12 cellular contexts compared by ENCODE assay signal in genomic region chr19:8154014-8154413, GRCh38. TPM values are rescaled to one million over a fixed set of nuclear protein-coding genes. Genes with fewer than 3 reads are reported as not detected.
DNase-seq lines count a peak whose midpoint lies in the region; ATAC-seq and TF ChIP-seq lines count a peak whose summit lies in the region.
"Not testable (repeated sequence)": the region's sequence is repeated elsewhere in the genome, so short reads cannot be mapped to it uniquely, and the experiment has no call there.
"Had no signal": no experiment of that assay in that cellular context is flagged by ENCODE, and none has a peak within 500 bp of the region (broad histone marks: within the 10 kb centered on the region; RNA-seq: fewer than 3 reads in every experiment).

No MANE protein-coding gene starts in this region.

- TF ChIP-seq CTCF in 22Rv1 (IDR thresholded peaks at IDR 0.05) (peak; percentile 47), GM12872 (IDR thresholded peaks at IDR 0.05; ENCODE audit: insufficient read depth, low read depth, low read length) (peak; percentile 40; the same call in 2 of the 3 replicates), retinal pigment epithelial cell (conservative IDR thresholded peaks at IDR 0.05; ENCODE audit: low read depth, low read length) (peak; percentile 7)

- POLR2A ChIA-PET in activated CD4-positive, alpha-beta memory T cell treated with anti-CD3 and anti-CD28 coated beads, Interleukin-2, amount 10 ng/mL, durations not matched to agents 7 days and 5 days (lab: Charles Lee) = not testable (repeated sequence)

- H3K27ac ChIP-seq in 22Rv1; Karpas-422 (ENCODE audit: low read length): not testable (repeated sequence)

- not testable (repeated sequence) for H3K9me3 Mint-ChIP-seq in activated CD4-positive, alpha-beta memory T cell treated with anti-CD3 and anti-CD28 coated beads, Interleukin-2, amount 10 ng/mL, durations not matched to agents 7 days and 5 days; activated naive CD8-positive, alpha-beta T cell treated with anti-CD3 and anti-CD28 coated beads, Interleukin-2, amount 50 U/mL, for 24 hours

- H3K4me1 ChIP-seq in Karpas-422 (ENCODE audit: low read length) = not testable (repeated sequence)

- H3K27ac Mint-ChIP-seq in activated CD4-positive, alpha-beta memory T cell treated with anti-CD3 and anti-CD28 coated beads, Interleukin-2, amount 10 ng/mL, durations not matched to agents 7 days and 5 days; activated naive CD8-positive, alpha-beta T cell treated with anti-CD3 and anti-CD28 coated beads, Interleukin-2, amount 50 U/mL, for 24 hours: not testable (repeated sequence)

- H3K4me3 ChIP-seq in Karpas-422 (ENCODE audit: low read length); retinal pigment epithelial cell (ENCODE audit: low read length): not testable (repeated sequence)

- H3K36me3 ChIP-seq in Karpas-422 (ENCODE audit: insufficient read depth, low read length) = not testable (repeated sequence)

- not testable (repeated sequence) for H3K4me1 Mint-ChIP-seq in activated CD4-positive, alpha-beta memory T cell treated with anti-CD3 and anti-CD28 coated beads, Interleukin-2, amount 10 ng/mL, durations not matched to agents 7 days and 5 days; activated naive CD8-positive, alpha-beta T cell treated with anti-CD3 and anti-CD28 coated beads, Interleukin-2, amount 50 U/mL, for 24 hours

- not testable (repeated sequence) for H3K36me3 Mint-ChIP-seq in activated CD4-positive, alpha-beta memory T cell treated with anti-CD3 and anti-CD28 coated beads, Interleukin-2, amount 10 ng/mL, durations not matched to agents 7 days and 5 days (ENCODE audit: low read depth); activated naive CD8-positive, alpha-beta T cell treated with anti-CD3 and anti-CD28 coated beads, Interleukin-2, amount 50 U/mL, for 24 hours (ENCODE audit: low read depth)

- peaks cover 44% of the 10 kb centered on the region for H3K27me3 Mint-ChIP-seq in activated CD4-positive, alpha-beta memory T cell treated with anti-CD3 and anti-CD28 coated beads, Interleukin-2, amount 10 ng/mL, durations not matched to agents 7 days and 5 days
- H3K27me3 Mint-ChIP-seq in activated naive CD8-positive, alpha-beta T cell treated with anti-CD3 and anti-CD28 coated beads, Interleukin-2, amount 50 U/mL, for 24 hours = peaks cover 52% of the 10 kb centered on the region

- not testable (repeated sequence) for H4K20me1 ChIP-seq in Karpas-422 (ENCODE audit: insufficient read depth, low read depth, low read length)

- ATAC-seq in activated naive CD8-positive, alpha-beta T cell treated with anti-CD3 and anti-CD28 coated beads, Interleukin-2, amount 50 U/mL, for 24 hours = not testable (repeated sequence)

- H3K27me3 ChIP-seq in Karpas-422 (ENCODE audit: low read length) = not testable (repeated sequence)

- CTCF ChIA-PET in activated CD4-positive, alpha-beta memory T cell treated with anti-CD3 and anti-CD28 coated beads, Interleukin-2, amount 10 ng/mL, durations not matched to agents 7 days and 5 days (lab: Charles Lee) = interaction anchor here (0.7 kb wide), 3 partner anchors 209 to 448 kb away, joined by 3 read pairs; no protein-coding TSS in a partner anchor

- H3K4me2 ChIP-seq in Karpas-422 (ENCODE audit: low read depth, low read length, poor library complexity, severe bottlenecking) = not testable (repeated sequence)

- not testable (repeated sequence) for H3K9me2 ChIP-seq in Karpas-422 (replicated peaks; ENCODE audit: insufficient read depth, low read length)

- H3K9me3 ChIP-seq in Karpas-422 (ENCODE audit: low read length) = not testable (repeated sequence)

- peak; percentile 70 for DNase-seq in Karpas-422
- peak; percentile 61 for DNase-seq in RPMI8226
- DNase-seq in activated CD4-positive, alpha-beta memory T cell treated with anti-CD3 and anti-CD28 coated beads, Interleukin-2, amount 10 ng/mL, durations not matched to agents 7 days and 5 days = peak; percentile 26
- peak; percentile 33 for DNase-seq in activated naive CD8-positive, alpha-beta T cell treated with anti-CD3 and anti-CD28 coated beads, Interleukin-2, amount 50 U/mL, for 24 hours
- peak; percentile 12 for DNase-seq in germinal center (ENCODE audit: low spot score)
- not testable (repeated sequence) for DNase-seq in retinal pigment epithelial cell (ENCODE audit: low read depth)

- H3K9ac ChIP-seq in Karpas-422 (ENCODE audit: low read length) = not testable (repeated sequence)

- H3K79me2 ChIP-seq in Karpas-422 (ENCODE audit: low read length) = not testable (repeated sequence)

- not testable (repeated sequence) for H3K4me3 Mint-ChIP-seq in activated CD4-positive, alpha-beta memory T cell treated with anti-CD3 and anti-CD28 coated beads, Interleukin-2, amount 10 ng/mL, durations not matched to agents 7 days and 5 days; activated naive CD8-positive, alpha-beta T cell treated with anti-CD3 and anti-CD28 coated beads, Interleukin-2, amount 50 U/mL, for 24 hours

- not testable (repeated sequence) for H2AFZ ChIP-seq in Karpas-422 (ENCODE audit: low read length)

RNA-seq across cellular contexts. Expression of gene FBN3, which starts 4.6 kb away (rescaled TPM):
- total RNA-seq in Karpas-422 (2014; rRNA removed; shearing (Covaris generic); ENCODE audit: low replicate concordance) = not detected in 2 replicates
- not detected for total RNA-seq in activated CD4-positive, alpha-beta memory T cell treated with anti-CD3 and anti-CD28 coated beads, Interleukin-2, amount 10 ng/mL, durations not matched to agents 7 days and 5 days
- total RNA-seq: MCF 10A, posterior vena cava, RPMI7951, thoracic aorta had no signal

RNA-seq across cellular contexts. Expression of gene CERS4, which starts 55.2 kb away (rescaled TPM):
- total RNA-seq in Karpas-422 (2014; rRNA removed; shearing (Covaris generic); ENCODE audit: low replicate concordance) = 66.3 and 105 TPM in 2 replicates
- total RNA-seq in activated CD4-positive, alpha-beta memory T cell treated with anti-CD3 and anti-CD28 coated beads, Interleukin-2, amount 10 ng/mL, durations not matched to agents 7 days and 5 days = 10 to 100 TPM; 23.2 TPM
